ENCODE assay signal across 1 cellular context in the genomic region with DNA sequence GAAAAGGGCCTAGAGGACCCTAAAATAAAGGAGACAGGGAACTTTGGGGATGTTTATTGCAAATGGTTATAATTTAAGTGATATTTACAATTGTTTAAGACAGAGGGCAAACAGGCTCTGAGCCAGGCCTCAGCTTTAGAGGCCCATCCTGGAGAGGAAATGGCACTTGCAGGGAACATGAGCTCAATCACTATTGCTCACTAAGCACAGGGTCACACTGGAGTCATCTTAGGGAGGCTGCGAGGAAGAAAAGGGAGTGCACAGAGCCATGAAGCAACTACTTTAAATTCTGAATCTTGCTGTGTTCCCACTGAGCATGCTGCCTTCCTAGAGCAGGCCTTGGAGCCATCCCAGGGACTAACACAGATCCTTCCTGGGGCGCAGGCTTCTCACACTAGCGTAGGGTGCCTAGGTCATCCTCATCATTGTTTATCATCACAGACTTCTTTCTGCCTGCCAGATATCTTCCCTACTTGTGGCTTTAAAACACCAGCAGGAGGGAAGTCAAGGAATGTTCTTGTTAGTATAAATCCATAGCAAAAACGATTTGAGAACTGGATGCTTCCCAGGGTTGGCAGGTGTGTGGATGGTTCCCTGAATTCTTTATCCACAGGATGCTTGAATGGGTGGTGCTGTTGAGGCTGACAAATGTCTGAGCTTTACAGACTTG.
TF ChIP-seq lines count a peak whose summit lies in the region.

No MANE protein-coding gene starts in this region.

TF ChIP-seq in endothelial cell of umbilical vein, 7 proteins besides CTCF, POLR2A, EP300 and RAD21 (continued from another document):
- no peak for TF ChIP-seq MYC (IDR thresholded peaks at IDR 0.05; ENCODE audit: low read depth, low read length)
- no peak for TF ChIP-seq GATA2 (IDR thresholded peaks at IDR 0.05; ENCODE audit: insufficient read depth, insufficient read length, low read depth, low read length)
- no peak for TF ChIP-seq MAX (IDR thresholded peaks at IDR 0.05; ENCODE audit: insufficient read depth, insufficient read length)
- no peak for TF ChIP-seq FOS (IDR thresholded peaks at IDR 0.05; ENCODE audit: borderline replicate concordance, insufficient read depth, low read length)
- TF ChIP-seq JUN (IDR thresholded peaks at IDR 0.05; ENCODE audit: borderline replicate concordance, insufficient read depth, insufficient read length, low read depth), result no peak
- TF ChIP-seq EZH2 (IDR thresholded peaks at IDR 0.05; ENCODE audit: borderline replicate concordance, low read depth, low read length, severe bottlenecking), result no peak
